19 cellular contexts compared by ENCODE assay signal in genomic region chr1:23638786-23639241, GRCh38. TPM values are rescaled to one million over a fixed set of nuclear protein-coding genes. Genes with fewer than 3 reads are reported as not detected.
A peak's percentile ranks its signal among the peaks of the same experiment; 100 is the strongest.
DNase-seq lines count a peak whose midpoint lies in the region; ATAC-seq and TF ChIP-seq lines count a peak whose summit lies in the region.
"Had no signal": no experiment of that assay in that cellular context is flagged by ENCODE, and none has a peak within 500 bp of the region (broad histone marks: within the 10 kb centered on the region; RNA-seq: fewer than 3 reads in every experiment).

No MANE protein-coding gene starts in this region.

- CTCF ChIA-PET in HEK293 (lab: Yijun Ruan, JAX): interaction anchor here (1.1 to 12.8 kb wide), 9 partner anchors 10 to 278 kb away, joined by 3 to 506 read pairs (median 16); partner anchors contain the start of gene ID3

- H3K9me3 ChIP-seq in HEK293 (ENCODE audit: control insufficient read depth, insufficient read depth, low read depth, low read length) (no peaks in the 10 kb centered on the region), adipocyte (ENCODE audit: control insufficient read depth, low read length) (no peaks in the 10 kb centered on the region)

- peaks cover 80% of the 10 kb centered on the region for H3K4me1 Mint-ChIP-seq in nephron progenitor cell
- H3K4me1 Mint-ChIP-seq in activated T-helper 2 cell treated with anti-CD3 and anti-CD28 coated beads, Interferon-gamma antibody, Interleukin-2, Interleukin-4, amounts not matched to agents 10 μg/mL and 5 μg/mL and 100 μg/mL, durations not matched to agents 14 hours and 24 hours and 36 hours (ENCODE audit: low read depth): peaks cover 26% of the 10 kb centered on the region

- intact Hi-C loops in activated T-helper 2 cell treated with anti-CD3 and anti-CD28 coated beads, Interferon-gamma antibody, Interleukin-2, Interleukin-4, amounts not matched to agents 10 μg/mL and 5 μg/mL and 100 μg/mL, durations not matched to agents 14 hours and 24 hours and 36 hours (cut with micrococcal nuclease): loop anchor here (5.0 kb wide), 2 partner anchors 47 to 142 kb away; no protein-coding TSS in a partner anchor

- H3K4me1 ChIP-seq in HEK293 (ENCODE audit: control insufficient read depth, insufficient read depth, low read length) (peaks cover 3% of the 10 kb centered on the region; the same call in 1 of the 2 replicates), adipocyte (ENCODE audit: control insufficient read depth, insufficient read depth, low read length) (peaks cover 38% of the 10 kb centered on the region)

- TF ChIP-seq CTCF in HEK293 (tag by site-specific recombination; IDR thresholded peaks at IDR 0.05) (no peak), nephron progenitor cell (IDR thresholded peaks at IDR 0.05) (no peak)

- H3K4me3 Mint-ChIP-seq in nephron progenitor cell: peak overlapping the region; percentile 66
- H3K4me3 Mint-ChIP-seq in activated T-helper 2 cell treated with anti-CD3 and anti-CD28 coated beads, Interferon-gamma antibody, Interleukin-2, Interleukin-4, amounts not matched to agents 10 μg/mL and 5 μg/mL and 100 μg/mL, durations not matched to agents 14 hours and 24 hours and 36 hours (ENCODE audit: low read depth): no peak overlapping the region
- H3K4me3 Mint-ChIP-seq: activated CD8-positive, alpha-beta memory T cell treated with anti-CD3 and anti-CD28 coated beads, Interleukin-2, amount 10 ng/mL, durations not matched to agents 7 days and 5 days; activated naive CD4-positive, alpha-beta T cell treated with anti-CD3 and anti-CD28 coated beads, Interleukin-2, amount 50 U/mL, for 24 hours; CD4-positive, CD25-positive, alpha-beta regulatory T cell; WTC11 had no signal

- POLR2A ChIA-PET in HEK293 (lab: Yijun Ruan, JAX): no interaction called here

- peaks cover 7% of the 10 kb centered on the region for H3K27me3 Mint-ChIP-seq in nephron progenitor cell (ENCODE audit: low read depth, poor library complexity)
- H3K27me3 Mint-ChIP-seq in activated T-helper 2 cell treated with anti-CD3 and anti-CD28 coated beads, Interferon-gamma antibody, Interleukin-2, Interleukin-4, amounts not matched to agents 10 μg/mL and 5 μg/mL and 100 μg/mL, durations not matched to agents 14 hours and 24 hours and 36 hours (ENCODE audit: low read depth): peaks cover 5% of the 10 kb centered on the region
- H3K27me3 Mint-ChIP-seq: activated CD8-positive, alpha-beta memory T cell treated with anti-CD3 and anti-CD28 coated beads, Interleukin-2, amount 10 ng/mL, durations not matched to agents 7 days and 5 days; activated naive CD4-positive, alpha-beta T cell treated with anti-CD3 and anti-CD28 coated beads, Interleukin-2, amount 50 U/mL, for 24 hours had no signal

- H3K36me3 Mint-ChIP-seq in nephron progenitor cell (ENCODE audit: low read depth): no peaks in the 10 kb centered on the region
- no peaks in the 10 kb centered on the region for H3K36me3 Mint-ChIP-seq in activated T-helper 2 cell treated with anti-CD3 and anti-CD28 coated beads, Interferon-gamma antibody, Interleukin-2, Interleukin-4, amounts not matched to agents 10 μg/mL and 5 μg/mL and 100 μg/mL, durations not matched to agents 14 hours and 24 hours and 36 hours (ENCODE audit: low read depth)
- H3K36me3 Mint-ChIP-seq: activated CD8-positive, alpha-beta memory T cell treated with anti-CD3 and anti-CD28 coated beads, Interleukin-2, amount 10 ng/mL, durations not matched to agents 7 days and 5 days; activated naive CD4-positive, alpha-beta T cell treated with anti-CD3 and anti-CD28 coated beads, Interleukin-2, amount 50 U/mL, for 24 hours; WTC11 had no signal

- H3K4me3 ChIP-seq in HEK293 (ENCODE audit: low read depth, low read length): no peak overlapping the region
- no peak overlapping the region for H3K4me3 ChIP-seq in adipocyte (ENCODE audit: low read length)

- no peak for ATAC-seq in HG03039 (IDR thresholded peaks at IDR 0.05; ENCODE audit: unreplicated experiment)
- ATAC-seq: activated CD8-positive, alpha-beta memory T cell treated with anti-CD3 and anti-CD28 coated beads, Interleukin-2, amount 10 ng/mL, durations not matched to agents 7 days and 5 days had no signal

- H3K9ac ChIP-seq in adipocyte (ENCODE audit: low read length): peak overlapping the region; percentile 8

- DNase-seq in AG20443 (ENCODE audit: low spot score) (peak; percentile 43), adipocyte (ENCODE audit: low read depth) (peak; percentile 11), nephron progenitor cell (no peak), dedifferentiated amniotic fluid mesenchymal stem cell (ENCODE audit: extremely low spot score) (no peak), anterior cingulate cortex (lab: John Stamatoyannopoulos, UW) (no peak)
- DNase-seq in activated T-helper 2 cell treated with anti-CD3 and anti-CD28 coated beads, Interferon-gamma antibody, Interleukin-2, Interleukin-4, amounts not matched to agents 10 μg/mL and 5 μg/mL and 100 μg/mL, durations not matched to agents 14 hours and 24 hours and 36 hours (ENCODE audit: low spot score): no peak
- DNase-seq: activated CD8-positive, alpha-beta memory T cell treated with anti-CD3 and anti-CD28 coated beads, Interleukin-2, amount 10 ng/mL, durations not matched to agents 7 days and 5 days; CD4-positive, CD25-positive, alpha-beta regulatory T cell; central memory CD4-positive, alpha-beta T cell; DND-41; midbrain; NCI-H2081 treated with DMSO at 0.1 percent for 48 hours; small intestine; stimulated activated naive CD4-positive, alpha-beta T cell; SW 1271 had no signal

- peak overlapping the region; percentile 72 for H3K27ac Mint-ChIP-seq in nephron progenitor cell
- no peak overlapping the region for H3K27ac Mint-ChIP-seq in activated T-helper 2 cell treated with anti-CD3 and anti-CD28 coated beads, Interferon-gamma antibody, Interleukin-2, Interleukin-4, amounts not matched to agents 10 μg/mL and 5 μg/mL and 100 μg/mL, durations not matched to agents 14 hours and 24 hours and 36 hours
- H3K27ac Mint-ChIP-seq: activated CD8-positive, alpha-beta memory T cell treated with anti-CD3 and anti-CD28 coated beads, Interleukin-2, amount 10 ng/mL, durations not matched to agents 7 days and 5 days; activated naive CD4-positive, alpha-beta T cell treated with anti-CD3 and anti-CD28 coated beads, Interleukin-2, amount 50 U/mL, for 24 hours had no signal

- no peaks in the 10 kb centered on the region for H3K9me3 Mint-ChIP-seq in nephron progenitor cell
- H3K9me3 Mint-ChIP-seq in activated T-helper 2 cell treated with anti-CD3 and anti-CD28 coated beads, Interferon-gamma antibody, Interleukin-2, Interleukin-4, amounts not matched to agents 10 μg/mL and 5 μg/mL and 100 μg/mL, durations not matched to agents 14 hours and 24 hours and 36 hours: no peaks in the 10 kb centered on the region
- H3K9me3 Mint-ChIP-seq: activated naive CD4-positive, alpha-beta T cell treated with anti-CD3 and anti-CD28 coated beads, Interleukin-2, amount 50 U/mL, for 24 hours; WTC11 had no signal

- H3K27ac ChIP-seq in HEK293 (ENCODE audit: extremely low read depth, low read depth, low read length): no peak overlapping the region

- no peaks in the 10 kb centered on the region for H3K27me3 ChIP-seq in adipocyte (replicated peaks; ENCODE audit: control insufficient read depth, insufficient read depth, low read length)

- H3K36me3 ChIP-seq in HEK293 (ENCODE audit: control insufficient read depth in 2 of 2, insufficient read depth in 1 of 2, low read length in 2 of 2) (no peaks in the 10 kb centered on the region), adipocyte (ENCODE audit: control insufficient read depth, insufficient read depth, low read length, severe bottlenecking) (no peaks in the 10 kb centered on the region)

TF ChIP-seq in HEK293, 187 proteins besides CTCF, POLR2A, EP300 and RAD21:
- TF ChIP-seq ZBTB26 (tag by site-specific recombination; optimal IDR thresholded peaks at IDR 0.05) (no peak), ZNF580 (tag by site-specific recombination; IDR thresholded peaks at IDR 0.05) (0 out of 2 replicates have a peak, but pooled peaks have one; percentile 32), GLIS1 (tag by site-specific recombination; IDR thresholded peaks at IDR 0.05) (no peak), ZFHX2 (tag by site-specific recombination; conservative IDR thresholded peaks at IDR 0.05) (0 out of 2 replicates have a peak, but pooled peaks have one; percentile 26), ZSCAN4 (tag by site-specific recombination; IDR thresholded peaks at IDR 0.05) (no peak), KLF10 (tag by site-specific recombination; IDR thresholded peaks at IDR 0.05) (no peak)
TF ChIP-seq in HEK293: peak in this region for 2.

RNA-seq across cellular contexts. Expression of gene RPL11, which starts 52.8 kb away (rescaled TPM):
- 1,169 and 1,221 TPM in 2 replicates for total RNA-seq in activated T-helper 2 cell treated with anti-CD3 and anti-CD28 coated beads, Interferon-gamma antibody, Interleukin-2, Interleukin-4, amounts not matched to agents 10 μg/mL and 5 μg/mL and 100 μg/mL, durations not matched to agents 14 hours and 24 hours and 36 hours

Comparison
In these comparisons a context has a peak if more than half of its experiments do, and no peak if none do; other contexts are left out.
1. DNase-seq: peak in AG20443 (single experiment) and adipocyte (single experiment); none in nephron progenitor cell (single experiment), dedifferentiated amniotic fluid mesenchymal stem cell (single experiment), anterior cingulate cortex (0 of 58) and activated T-helper 2 cell treated with anti-CD3 and anti-CD28 coated beads, Interferon-gamma antibody, Interleukin-2, Interleukin-4, amounts not matched to agents 10 μg/mL and 5 μg/mL and 100 μg/mL, durations not matched to agents 14 hours and 24 hours and 36 hours (single experiment).